Comparison of ENCODE assay signal across 15 cellular contexts in genomic region chr11:26187639-26188038, GRCh38.
A peak's percentile ranks its signal among the peaks of the same experiment; 100 is the strongest.
DNase-seq lines count a peak whose midpoint lies in the region; ATAC-seq and TF ChIP-seq lines count a peak whose summit lies in the region.
"Had no signal": no experiment of that assay in that cellular context is flagged by ENCODE, and none has a peak within 500 bp of the region (broad histone marks: within the 10 kb centered on the region; RNA-seq: fewer than 3 reads in every experiment).

No MANE protein-coding gene starts in this region.

- H3K4me1 ChIP-seq in RWPE2 (ENCODE audit: insufficient read depth, poor library complexity, severe bottlenecking), result peaks cover 39% of the 10 kb centered on the region

- H3K4me3 Mint-ChIP-seq in activated naive CD8-positive, alpha-beta T cell treated with anti-CD3 and anti-CD28 coated beads, Interleukin-2, amount 50 U/mL, for 24 hours, result no peak overlapping the region
- H3K4me3 Mint-ChIP-seq: activated CD4-positive, alpha-beta T cell treated with anti-CD3 and anti-CD28 coated beads for 36 hours had no signal

- no peaks in the 10 kb centered on the region for H3K4me1 Mint-ChIP-seq in activated naive CD8-positive, alpha-beta T cell treated with anti-CD3 and anti-CD28 coated beads, Interleukin-2, amount 50 U/mL, for 24 hours
- H3K4me1 Mint-ChIP-seq: activated CD4-positive, alpha-beta T cell treated with anti-CD3 and anti-CD28 coated beads for 36 hours had no signal

- no peaks in the 10 kb centered on the region for H3K36me3 Mint-ChIP-seq in activated naive CD8-positive, alpha-beta T cell treated with anti-CD3 and anti-CD28 coated beads, Interleukin-2, amount 50 U/mL, for 24 hours (ENCODE audit: low read depth)

- no peaks in the 10 kb centered on the region for H3K9me3 ChIP-seq in RWPE2 (ENCODE audit: severe bottlenecking)

- no peaks in the 10 kb centered on the region for H3K27me3 ChIP-seq in RWPE2 (ENCODE audit: insufficient read depth, poor library complexity, severe bottlenecking)

- no peaks in the 10 kb centered on the region for H3K27me3 Mint-ChIP-seq in activated naive CD8-positive, alpha-beta T cell treated with anti-CD3 and anti-CD28 coated beads, Interleukin-2, amount 50 U/mL, for 24 hours
- H3K27me3 Mint-ChIP-seq: activated CD4-positive, alpha-beta T cell treated with anti-CD3 and anti-CD28 coated beads for 36 hours had no signal

- ATAC-seq in RWPE2 (ENCODE audit: low read depth), result peak; percentile 89
- no peak for ATAC-seq in activated naive CD8-positive, alpha-beta T cell treated with anti-CD3 and anti-CD28 coated beads, Interleukin-2, amount 50 U/mL, for 24 hours
- ATAC-seq in HG03159 (IDR thresholded peaks at IDR 0.05; ENCODE audit: unreplicated experiment), result no peak
- ATAC-seq: activated CD4-positive, alpha-beta T cell treated with anti-CD3 and anti-CD28 coated beads for 36 hours had no signal

- H3K27ac ChIP-seq in RWPE2 (ENCODE audit: poor library complexity, severe bottlenecking), result peak overlapping the region; percentile 78
- H3K27ac ChIP-seq: KMS-11 had no signal

- TF ChIP-seq CTCF in RWPE2 (IDR thresholded peaks at IDR 0.05; ENCODE audit: poor library complexity, severe bottlenecking) (no peak), retinal pigment epithelial cell (conservative IDR thresholded peaks at IDR 0.05; ENCODE audit: low read depth, low read length) (no peak)

- peaks cover 4% of the 10 kb centered on the region for H3K9me3 Mint-ChIP-seq in activated naive CD8-positive, alpha-beta T cell treated with anti-CD3 and anti-CD28 coated beads, Interleukin-2, amount 50 U/mL, for 24 hours

- DNase-seq in GM04503 (ENCODE audit: low read depth) (peak; percentile 77), RWPE2 (ENCODE audit: low spot score) (peak; percentile 35), fibroblast of the conjunctiva (ENCODE audit: low read depth) (peak; percentile 73), retinal pigment epithelial cell (ENCODE audit: low read depth) (peak; percentile 28), D341Med (ENCODE audit: low spot score) (no peak)
- no peak for DNase-seq in activated naive CD8-positive, alpha-beta T cell treated with anti-CD3 and anti-CD28 coated beads, Interleukin-2, amount 50 U/mL, for 24 hours
- no peak for DNase-seq in activated effector memory CD4-positive, alpha-beta T cell treated with Interleukin-2 at 50 U/mL for 16 hours
- DNase-seq: activated CD4-positive, alpha-beta T cell treated with anti-CD3 and anti-CD28 coated beads for 36 hours; activated gamma-delta T cell treated with Interleukin-2 at 50 U/mL for 16 hours; DMS53; NCI-H345; nucleus accumbens; stimulated activated CD4-positive, alpha-beta T cell treated with anti-CD3 and anti-CD28 coated beads, Interleukin-4, amount 100 ng/mL, for 1 hour had no signal

- H3K4me3 ChIP-seq in RWPE2 (ENCODE audit: severe bottlenecking), result no peak overlapping the region
- H3K4me3 ChIP-seq in retinal pigment epithelial cell (ENCODE audit: low read length), result no peak overlapping the region

- H3K36me3 ChIP-seq in RWPE2 (ENCODE audit: low read depth), result no peaks in the 10 kb centered on the region

- H3K27ac Mint-ChIP-seq in activated naive CD8-positive, alpha-beta T cell treated with anti-CD3 and anti-CD28 coated beads, Interleukin-2, amount 50 U/mL, for 24 hours, result no peak overlapping the region
- H3K27ac Mint-ChIP-seq: activated CD4-positive, alpha-beta T cell treated with anti-CD3 and anti-CD28 coated beads for 36 hours had no signal

Comparison
In these comparisons a context has a peak if more than half of its experiments do, and no peak if none do; other contexts are left out.
1. DNase-seq: peak in GM04503 (single experiment), RWPE2 (single experiment), fibroblast of the conjunctiva (single experiment) and retinal pigment epithelial cell (single experiment); none in activated naive CD8-positive, alpha-beta T cell treated with anti-CD3 and anti-CD28 coated beads, Interleukin-2, amount 50 U/mL, for 24 hours (single experiment), D341Med (single experiment) and activated effector memory CD4-positive, alpha-beta T cell treated with Interleukin-2 at 50 U/mL for 16 hours (single experiment).